In genomic region chr2:7448578-7449264, GRCh38 we compare ENCODE assay signal across 12 cellular contexts.
DNase-seq lines count a peak whose midpoint lies in the region; ATAC-seq lines count a peak whose summit lies in the region.
"Had no signal": no experiment of that assay in that cellular context is flagged by ENCODE, and none has a peak within 500 bp of the region (broad histone marks: within the 10 kb centered on the region; RNA-seq: fewer than 3 reads in every experiment).

No MANE protein-coding gene starts in this region.

- peak overlapping the region; percentile 94 for H3K27ac Mint-ChIP-seq in activated naive CD4-positive, alpha-beta T cell treated with anti-CD3 and anti-CD28 coated beads, Interleukin-2, amount 10 ng/mL, durations not matched to agents 7 days and 5 days
- H3K27ac Mint-ChIP-seq in T-cell = peak overlapping the region; percentile 81 to 89
- peak overlapping the region; percentile 91 for H3K27ac Mint-ChIP-seq in activated T-helper 1 cell treated with anti-CD3 and anti-CD28 coated beads, Interleukin-12 subunit alpha, Interleukin-12 subunit beta, Interleukin-2, Interleukin-4 antibody, amounts not matched to agents 30 ng/mL and 10 ng/mL and 1 ng/mL, durations not matched to agents 14 hours and 24 hours and 36 hours
- H3K27ac Mint-ChIP-seq in naive thymus-derived CD8-positive, alpha-beta T cell = peak overlapping the region; percentile 94 to 99 (median 98)
- H3K27ac Mint-ChIP-seq in stimulated activated naive B cell treated with anti-CD40 and anti-IgM and Interleukin-4, amounts not matched to agents 10 μg/mL and 1 μg/mL and 100 μg/mL, for 72 hours = no peak overlapping the region

- H3K4me1 Mint-ChIP-seq in activated naive CD4-positive, alpha-beta T cell treated with anti-CD3 and anti-CD28 coated beads, Interleukin-2, amount 10 ng/mL, durations not matched to agents 7 days and 5 days = peaks cover 64% of the 10 kb centered on the region
- H3K4me1 Mint-ChIP-seq in T-cell = peaks cover 63 to 76% (median 66%) of the 10 kb centered on the region in 3 donors
- peaks cover 82% of the 10 kb centered on the region for H3K4me1 Mint-ChIP-seq in activated T-helper 1 cell treated with anti-CD3 and anti-CD28 coated beads, Interleukin-12 subunit alpha, Interleukin-12 subunit beta, Interleukin-2, Interleukin-4 antibody, amounts not matched to agents 30 ng/mL and 10 ng/mL and 1 ng/mL, durations not matched to agents 14 hours and 24 hours and 36 hours (ENCODE audit: low read depth)
- peaks cover 44 to 80% (median 74%) of the 10 kb centered on the region in 4 donors for H3K4me1 Mint-ChIP-seq in naive thymus-derived CD8-positive, alpha-beta T cell
- no peaks in the 10 kb centered on the region for H3K4me1 Mint-ChIP-seq in stimulated activated naive B cell treated with anti-CD40 and anti-IgM and Interleukin-4, amounts not matched to agents 10 μg/mL and 1 μg/mL and 100 μg/mL, for 72 hours

- intact Hi-C loops in activated T-helper 1 cell treated with anti-CD3 and anti-CD28 coated beads, Interleukin-12 subunit alpha, Interleukin-12 subunit beta, Interleukin-2, Interleukin-4 antibody, amounts not matched to agents 30 ng/mL and 10 ng/mL and 1 ng/mL, durations not matched to agents 14 hours and 24 hours and 36 hours (cut with micrococcal nuclease) = no loop called here

- H3K9me3 Mint-ChIP-seq in activated naive CD4-positive, alpha-beta T cell treated with anti-CD3 and anti-CD28 coated beads, Interleukin-2, amount 10 ng/mL, durations not matched to agents 7 days and 5 days = peaks cover 12% of the 10 kb centered on the region
- no peaks in the 10 kb centered on the region for H3K9me3 Mint-ChIP-seq in T-cell
- H3K9me3 Mint-ChIP-seq in activated T-helper 1 cell treated with anti-CD3 and anti-CD28 coated beads, Interleukin-12 subunit alpha, Interleukin-12 subunit beta, Interleukin-2, Interleukin-4 antibody, amounts not matched to agents 30 ng/mL and 10 ng/mL and 1 ng/mL, durations not matched to agents 14 hours and 24 hours and 36 hours = peaks cover 4% of the 10 kb centered on the region
- no peaks in the 10 kb centered on the region for H3K9me3 Mint-ChIP-seq in naive thymus-derived CD8-positive, alpha-beta T cell
- H3K9me3 Mint-ChIP-seq in stimulated activated naive B cell treated with anti-CD40 and anti-IgM and Interleukin-4, amounts not matched to agents 10 μg/mL and 1 μg/mL and 100 μg/mL, for 72 hours = no peaks in the 10 kb centered on the region

- no peaks in the 10 kb centered on the region for H3K27me3 Mint-ChIP-seq in activated naive CD4-positive, alpha-beta T cell treated with anti-CD3 and anti-CD28 coated beads, Interleukin-2, amount 10 ng/mL, durations not matched to agents 7 days and 5 days
- no peaks in the 10 kb centered on the region for H3K27me3 Mint-ChIP-seq in T-cell
- H3K27me3 Mint-ChIP-seq in activated T-helper 1 cell treated with anti-CD3 and anti-CD28 coated beads, Interleukin-12 subunit alpha, Interleukin-12 subunit beta, Interleukin-2, Interleukin-4 antibody, amounts not matched to agents 30 ng/mL and 10 ng/mL and 1 ng/mL, durations not matched to agents 14 hours and 24 hours and 36 hours (ENCODE audit: insufficient read depth) = no peaks in the 10 kb centered on the region
- H3K27me3 Mint-ChIP-seq in naive thymus-derived CD8-positive, alpha-beta T cell = no peaks in the 10 kb centered on the region
- H3K27me3 Mint-ChIP-seq in stimulated activated naive B cell treated with anti-CD40 and anti-IgM and Interleukin-4, amounts not matched to agents 10 μg/mL and 1 μg/mL and 100 μg/mL, for 72 hours = no peaks in the 10 kb centered on the region

- H3K36me3 Mint-ChIP-seq in activated naive CD4-positive, alpha-beta T cell treated with anti-CD3 and anti-CD28 coated beads, Interleukin-2, amount 10 ng/mL, durations not matched to agents 7 days and 5 days = peaks cover 7% of the 10 kb centered on the region
- H3K36me3 Mint-ChIP-seq in T-cell = no peaks in the 10 kb centered on the region
- peaks cover 22% of the 10 kb centered on the region for H3K36me3 Mint-ChIP-seq in activated T-helper 1 cell treated with anti-CD3 and anti-CD28 coated beads, Interleukin-12 subunit alpha, Interleukin-12 subunit beta, Interleukin-2, Interleukin-4 antibody, amounts not matched to agents 30 ng/mL and 10 ng/mL and 1 ng/mL, durations not matched to agents 14 hours and 24 hours and 36 hours (ENCODE audit: low read depth)
- H3K36me3 Mint-ChIP-seq in naive thymus-derived CD8-positive, alpha-beta T cell = peaks cover 0 to 5% (median 0%) of the 10 kb centered on the region in 3 donors
- no peaks in the 10 kb centered on the region for H3K36me3 Mint-ChIP-seq in stimulated activated naive B cell treated with anti-CD40 and anti-IgM and Interleukin-4, amounts not matched to agents 10 μg/mL and 1 μg/mL and 100 μg/mL, for 72 hours

- ATAC-seq in T-cell (replicated peaks in 1 of 4) (no peak), GM18909 (IDR thresholded peaks at IDR 0.05; ENCODE audit: poor library complexity, unreplicated experiment) (no peak)
- ATAC-seq in naive thymus-derived CD8-positive, alpha-beta T cell = no peak
- ATAC-seq in stimulated activated naive B cell treated with anti-CD40 and anti-IgM and Interleukin-4, amounts not matched to agents 10 μg/mL and 1 μg/mL and 100 μg/mL, for 72 hours (replicated peaks) = no peak

- H3K4me3 Mint-ChIP-seq in activated naive CD4-positive, alpha-beta T cell treated with anti-CD3 and anti-CD28 coated beads, Interleukin-2, amount 10 ng/mL, durations not matched to agents 7 days and 5 days = no peak overlapping the region
- H3K4me3 Mint-ChIP-seq in T-cell = peak overlapping the region in 1 of 3 donors; percentile 41
- H3K4me3 Mint-ChIP-seq in activated T-helper 1 cell treated with anti-CD3 and anti-CD28 coated beads, Interleukin-12 subunit alpha, Interleukin-12 subunit beta, Interleukin-2, Interleukin-4 antibody, amounts not matched to agents 30 ng/mL and 10 ng/mL and 1 ng/mL, durations not matched to agents 14 hours and 24 hours and 36 hours = peak overlapping the region; percentile 17
- peak overlapping the region in 8 of 10 donors; percentile 24 to 70 (median 48) for H3K4me3 Mint-ChIP-seq in naive thymus-derived CD8-positive, alpha-beta T cell
- no peak overlapping the region for H3K4me3 Mint-ChIP-seq in stimulated activated naive B cell treated with anti-CD40 and anti-IgM and Interleukin-4, amounts not matched to agents 10 μg/mL and 1 μg/mL and 100 μg/mL, for 72 hours

- DNase-seq in activated naive CD4-positive, alpha-beta T cell treated with anti-CD3 and anti-CD28 coated beads, Interleukin-2, amount 10 ng/mL, durations not matched to agents 7 days and 5 days = no peak
- DNase-seq in activated naive CD4-positive, alpha-beta T cell (lab: John Stamatoyannopoulos, UW) = no peak
- DNase-seq in T-cell = no peak
- DNase-seq in activated T-helper 1 cell treated with anti-CD3 and anti-CD28 coated beads, Interleukin-12 subunit alpha, Interleukin-12 subunit beta, Interleukin-2, Interleukin-4 antibody, amounts not matched to agents 30 ng/mL and 10 ng/mL and 1 ng/mL, durations not matched to agents 14 hours and 24 hours and 36 hours (ENCODE audit: low spot score) = no peak
- no peak for DNase-seq in naive thymus-derived CD8-positive, alpha-beta T cell
- DNase-seq in stimulated activated naive B cell treated with anti-CD40 and anti-IgM and Interleukin-4, amounts not matched to agents 10 μg/mL and 1 μg/mL and 100 μg/mL, for 72 hours = no peak
- DNase-seq: BE2C, DMS 273 treated with DMSO at 0.1 percent for 48 hours, Kasumi-1, NCI-H1105 treated with DMSO at 0.1 percent for 48 hours, NCI-H187 had no signal

- CTCF ChIA-PET in activated naive CD4-positive, alpha-beta T cell treated with anti-CD3 and anti-CD28 coated beads, Interleukin-2, amount 10 ng/mL, durations not matched to agents 7 days and 5 days (lab: Charles Lee) = interaction anchor here (1.4 kb wide), 1 partner anchor 21 kb away, joined by 4 read pairs; no protein-coding TSS in a partner anchor
- CTCF ChIA-PET in T-cell (lab: Charles Lee) = no interaction called here

- POLR2A ChIA-PET in T-cell (lab: Charles Lee) = no interaction called here
- POLR2A ChIA-PET in naive thymus-derived CD8-positive, alpha-beta T cell (lab: Charles Lee) = interaction anchor here (1.2 to 4.4 kb wide), 5 partner anchors 10 to 1234 kb away, joined by 6 to 42 read pairs (median 24); partner anchors contain the start of gene ID2

Comparison
In these comparisons a context has a peak if more than half of its experiments do, and no peak if none do; other contexts are left out.
1. H3K4me3 Mint-ChIP-seq: peak in activated T-helper 1 cell treated with anti-CD3 and anti-CD28 coated beads, Interleukin-12 subunit alpha, Interleukin-12 subunit beta, Interleukin-2, Interleukin-4 antibody, amounts not matched to agents 30 ng/mL and 10 ng/mL and 1 ng/mL, durations not matched to agents 14 hours and 24 hours and 36 hours (single experiment) and naive thymus-derived CD8-positive, alpha-beta T cell (8 of 10); none in activated naive CD4-positive, alpha-beta T cell treated with anti-CD3 and anti-CD28 coated beads, Interleukin-2, amount 10 ng/mL, durations not matched to agents 7 days and 5 days (single experiment) and stimulated activated naive B cell treated with anti-CD40 and anti-IgM and Interleukin-4, amounts not matched to agents 10 μg/mL and 1 μg/mL and 100 μg/mL, for 72 hours (0 of 2).